35 cellular contexts compared by ENCODE assay signal in the genomic region with DNA sequence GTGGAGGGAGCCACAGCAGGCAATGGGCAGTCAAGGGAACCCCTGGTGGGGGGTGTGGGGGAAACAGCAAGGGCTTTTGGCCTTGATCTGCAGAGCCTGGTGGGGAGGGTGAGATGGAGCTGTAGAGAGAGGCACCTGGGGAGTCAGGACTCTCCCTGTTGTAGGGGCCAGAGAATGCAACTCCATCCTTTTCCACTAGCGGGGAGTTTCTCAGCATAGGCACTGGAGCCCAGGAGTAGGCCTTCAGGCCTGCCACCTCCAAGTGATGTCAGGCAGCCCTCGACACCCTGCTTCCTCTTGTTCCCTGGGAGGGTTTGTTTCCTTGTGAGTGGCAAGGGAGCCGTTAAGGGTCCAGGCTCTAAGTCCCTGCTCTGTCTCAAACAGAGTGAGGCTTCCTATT. TPM values are rescaled to one million over a fixed set of nuclear protein-coding genes. Genes with fewer than 3 reads are reported as not detected.
"Had no signal": no experiment of that assay in that cellular context is flagged by ENCODE, and none has a peak within 500 bp of the region (broad histone marks: within the 10 kb centered on the region; RNA-seq: fewer than 3 reads in every experiment).

No MANE protein-coding gene starts in this region.

- ATAC-seq: activated CD8-positive, alpha-beta T cell treated with anti-CD3 and anti-CD28 coated beads for 36 hours; activated T-cell treated with anti-CD3 and anti-CD28 coated beads, Interleukin-2, amount 50 U/mL, for 72 hours; activated T-helper 17 cell treated with anti-CD3 and anti-CD28 coated beads, Interleukin-2, amount 50 U/mL, for 72 hours had no signal

- H3K4me3 ChIP-seq: Peyer's patch had no signal

- H3K27me3 ChIP-seq: Peyer's patch had no signal

- H3K27ac ChIP-seq: Peyer's patch, VCaP had no signal

- DNase-seq: activated CD4-positive, alpha-beta T cell treated with anti-CD3 and anti-CD28 coated beads for 1 hour; activated CD4-positive, alpha-beta T cell treated with anti-CD3 and anti-CD28 coated beads, Interleukin-2, amount 10 ng/mL, durations not matched to agents 24 days and 14 days; activated CD4-positive, alpha-beta T cell treated with anti-CD3 and anti-CD28 coated beads, Interleukin-2, amount 50 U/mL, for 4 hours; activated CD4-positive, CD25-positive, alpha-beta regulatory T cell; activated CD8-positive, alpha-beta T cell treated with anti-CD3 and anti-CD28 coated beads for 36 hours; activated effector memory CD4-positive, alpha-beta T cell treated with anti-CD3 and anti-CD28 coated beads, Interleukin-2, amount 50 U/mL, for 16 hours; activated naive CD4-positive, alpha-beta T cell; activated naive CD4-positive, alpha-beta T cell treated with anti-CD3 and anti-CD28 coated beads, Interleukin-2, amount 50 U/mL, for 16 hours; activated naive CD8-positive, alpha-beta T cell treated with anti-CD3 and anti-CD28 coated beads for 36 hours; activated T-cell treated with anti-CD3 and anti-CD28 coated beads, Interleukin-2, amount 50 U/mL, for 1 hour; activated T-cell treated with anti-CD3 and anti-CD28 coated beads, Interleukin-2, amount 50 U/mL, for 72 hours; amygdala; central memory CD4-positive, alpha-beta T cell; Karpas-422; NCI-H1105; NCI-H1417 treated with DMSO at 0.1 percent for 48 hours; NCI-H187 treated with DMSO at 0.1 percent for 48 hours; NCI-H2081 treated with DMSO at 0.1 percent for 48 hours; NCI-H226; NCI-H446 treated with DMSO at 0.1 percent for 48 hours; NCI-H524 treated with DMSO at 0.1 percent for 48 hours; Peyer's patch; Right ventricle myocardium superior; RPMI8226; SW 1271; T-helper 1 cell; T-helper 2 cell; T-helper 9 cell had no signal

- H3K9me3 ChIP-seq: Peyer's patch had no signal

- H3K4me1 ChIP-seq: Peyer's patch had no signal

RNA-seq across cellular contexts. Expression of gene TMEM145, which starts 37.3 kb away (rescaled TPM):
- total RNA-seq: astrocyte, MCF 10A, Peyer's patch had no signal

RNA-seq across cellular contexts. Expression of gene CNFN, which starts 39.7 kb away (rescaled TPM):
- total RNA-seq: activated CD4-positive, alpha-beta T cell treated with anti-CD3 and anti-CD28 coated beads, Interleukin-2, amount 10 ng/mL, durations not matched to agents 24 days and 14 days; activated CD8-positive, alpha-beta memory T cell treated with anti-CD3 and anti-CD28 coated beads for 36 hours; activated CD8-positive, alpha-beta T cell treated with anti-CD3 and anti-CD28 coated beads for 36 hours; activated naive CD8-positive, alpha-beta T cell treated with anti-CD3 and anti-CD28 coated beads for 36 hours; bronchial epithelial cell; cerebellum had no signal

RNA-seq across cellular contexts. Expression of gene PRR19, which starts 48.5 kb away (rescaled TPM):
- total RNA-seq: bronchial epithelial cell, Right ventricle myocardium superior had no signal
